10 cellular contexts compared by ENCODE assay signal in the genomic region with DNA sequence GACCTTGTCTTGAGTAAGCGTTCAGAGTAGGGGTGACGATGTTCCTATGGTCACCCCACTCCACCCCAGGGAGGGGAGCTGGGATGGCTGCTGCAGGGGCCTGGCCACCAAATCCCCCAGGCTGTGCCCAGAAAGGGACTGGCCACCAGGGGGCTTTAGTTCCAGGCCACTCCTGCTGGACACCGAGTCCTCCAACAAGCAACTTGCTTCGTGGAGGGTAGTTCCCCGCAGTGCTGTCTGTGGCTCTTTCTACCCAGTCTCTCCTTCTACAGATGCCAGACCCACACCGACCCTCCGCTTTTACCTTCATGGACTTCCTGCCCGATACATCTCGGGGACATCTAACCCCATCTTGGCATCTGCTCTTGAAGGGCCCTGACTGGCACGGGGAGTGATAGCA. TPM values are rescaled to one million over a fixed set of nuclear protein-coding genes. Genes with fewer than 3 reads are reported as not detected.
DNase-seq lines count a peak whose midpoint lies in the region; ATAC-seq and TF ChIP-seq lines count a peak whose summit lies in the region.
"Had no signal": no experiment of that assay in that cellular context is flagged by ENCODE, and none has a peak within 500 bp of the region (broad histone marks: within the 10 kb centered on the region; RNA-seq: fewer than 3 reads in every experiment).

No MANE protein-coding gene starts in this region.

- DNase-seq in activated CD8-positive, alpha-beta T cell treated with anti-CD3 and anti-CD28 coated beads, Interleukin-2, amount 10 ng/mL, durations not matched to agents 7 days and 5 days = peak; percentile 14
- no peak for DNase-seq in activated CD8-positive, alpha-beta T cell treated with anti-CD3 and anti-CD28 coated beads for 36 hours
- DNase-seq in amniotic epithelial cell (ENCODE audit: low read depth) = peak; percentile 7
- DNase-seq in right atrium auricular region (ENCODE audit: low spot score) = peak; percentile 56
- no peak for DNase-seq in tibial nerve (ENCODE audit: low spot score in 2 of 2)
- no peak for DNase-seq in GDM1 (lab: John Stamatoyannopoulos, UW)
- DNase-seq in colonic mucosa = no peak
- no peak for DNase-seq in H4 (ENCODE audit: low spot score)
- DNase-seq: esophagus squamous epithelium had no signal

- peaks cover 0 to 56% of the 10 kb centered on the region in 2 donors for H3K4me1 ChIP-seq in right atrium auricular region
- H3K4me1 ChIP-seq in tibial nerve = peaks cover 0 to 34% (median 2%) of the 10 kb centered on the region in 4 donors
- H3K4me1 ChIP-seq in colonic mucosa = peaks cover 6% of the 10 kb centered on the region

- 83 to 84% methylated on average over 10 of the region's 10 CpGs for WGBS in tibial nerve, 2 donors

- no peak for TF ChIP-seq EP300 in tibial nerve (IDR thresholded peaks at IDR 0.05)

- no peaks in the 10 kb centered on the region for H3K36me3 Mint-ChIP-seq in activated CD8-positive, alpha-beta T cell treated with anti-CD3 and anti-CD28 coated beads, Interleukin-2, amount 10 ng/mL, durations not matched to agents 7 days and 5 days (ENCODE audit: low read depth)
- no peaks in the 10 kb centered on the region for H3K36me3 Mint-ChIP-seq in activated CD8-positive, alpha-beta T cell treated with anti-CD3 and anti-CD28 coated beads for 36 hours (ENCODE audit: low read depth)

- no peaks in the 10 kb centered on the region for H3K4me1 Mint-ChIP-seq in activated CD8-positive, alpha-beta T cell treated with anti-CD3 and anti-CD28 coated beads, Interleukin-2, amount 10 ng/mL, durations not matched to agents 7 days and 5 days (ENCODE audit: low read depth)
- peaks cover 3% of the 10 kb centered on the region for H3K4me1 Mint-ChIP-seq in activated CD8-positive, alpha-beta T cell treated with anti-CD3 and anti-CD28 coated beads for 36 hours (ENCODE audit: low read depth)

- H3K4me3 ChIP-seq in right atrium auricular region (no peak overlapping the region), tibial nerve (no peak overlapping the region), colonic mucosa (no peak overlapping the region)
- H3K4me3 ChIP-seq: BLaER1, esophagus squamous epithelium had no signal

- no peaks in the 10 kb centered on the region for H3K9me3 Mint-ChIP-seq in activated CD8-positive, alpha-beta T cell treated with anti-CD3 and anti-CD28 coated beads, Interleukin-2, amount 10 ng/mL, durations not matched to agents 7 days and 5 days (ENCODE audit: insufficient read depth)
- no peaks in the 10 kb centered on the region for H3K9me3 Mint-ChIP-seq in activated CD8-positive, alpha-beta T cell treated with anti-CD3 and anti-CD28 coated beads for 36 hours

- intact Hi-C loops in activated CD8-positive, alpha-beta T cell treated with anti-CD3 and anti-CD28 coated beads for 36 hours (cut with micrococcal nuclease) = loop anchor here (10.0 kb wide), 1 partner anchor 587 kb away; no protein-coding TSS in a partner anchor
- intact Hi-C loops in colonic mucosa (cut with DNase I) = loop anchor here (5.0 kb wide), 1 partner anchor 589 kb away; no protein-coding TSS in a partner anchor

- H3K4me3 Mint-ChIP-seq in activated CD8-positive, alpha-beta T cell treated with anti-CD3 and anti-CD28 coated beads, Interleukin-2, amount 10 ng/mL, durations not matched to agents 7 days and 5 days = no peak overlapping the region
- no peak overlapping the region for H3K4me3 Mint-ChIP-seq in activated CD8-positive, alpha-beta T cell treated with anti-CD3 and anti-CD28 coated beads for 36 hours

- H3K27ac Mint-ChIP-seq in activated CD8-positive, alpha-beta T cell treated with anti-CD3 and anti-CD28 coated beads, Interleukin-2, amount 10 ng/mL, durations not matched to agents 7 days and 5 days = no peak overlapping the region
- H3K27ac Mint-ChIP-seq in activated CD8-positive, alpha-beta T cell treated with anti-CD3 and anti-CD28 coated beads for 36 hours = no peak overlapping the region

- TF ChIP-seq POLR2A in tibial nerve (IDR thresholded peaks at IDR 0.05) = no peak

- no peaks in the 10 kb centered on the region for H3K36me3 ChIP-seq in right atrium auricular region
- H3K36me3 ChIP-seq in tibial nerve = no peaks in the 10 kb centered on the region
- H3K36me3 ChIP-seq in colonic mucosa = no peaks in the 10 kb centered on the region
- H3K36me3 ChIP-seq: BLaER1, esophagus squamous epithelium had no signal

- no peak overlapping the region for H3K9ac ChIP-seq in colonic mucosa (ENCODE audit: low read depth in 2 of 2, low read length in 2 of 2)
- H3K9ac ChIP-seq: BLaER1 had no signal

- H3K9me3 ChIP-seq in right atrium auricular region = no peaks in the 10 kb centered on the region
- no peaks in the 10 kb centered on the region for H3K9me3 ChIP-seq in tibial nerve
- H3K9me3 ChIP-seq in colonic mucosa = no peaks in the 10 kb centered on the region
- H3K9me3 ChIP-seq: BLaER1, esophagus squamous epithelium had no signal

- no peak for ATAC-seq in activated CD8-positive, alpha-beta T cell treated with anti-CD3 and anti-CD28 coated beads, Interleukin-2, amount 10 ng/mL, durations not matched to agents 7 days and 5 days
- no peak for ATAC-seq in activated CD8-positive, alpha-beta T cell treated with anti-CD3 and anti-CD28 coated beads for 36 hours

- CTCF ChIA-PET in activated CD8-positive, alpha-beta T cell treated with anti-CD3 and anti-CD28 coated beads, Interleukin-2, amount 10 ng/mL, durations not matched to agents 7 days and 5 days (lab: Charles Lee) = no interaction called here
- CTCF ChIA-PET in activated CD8-positive, alpha-beta T cell treated with anti-CD3 and anti-CD28 coated beads for 36 hours (lab: Charles Lee) = interaction anchor here (0.6 to 0.7 kb wide), 2 partner anchors 28 to 1935 kb away, joined by 3 read pairs; no protein-coding TSS in a partner anchor

- H3K27me3 Mint-ChIP-seq in activated CD8-positive, alpha-beta T cell treated with anti-CD3 and anti-CD28 coated beads, Interleukin-2, amount 10 ng/mL, durations not matched to agents 7 days and 5 days (ENCODE audit: low read depth) = peaks cover 16% of the 10 kb centered on the region
- peaks cover 35% of the 10 kb centered on the region for H3K27me3 Mint-ChIP-seq in activated CD8-positive, alpha-beta T cell treated with anti-CD3 and anti-CD28 coated beads for 36 hours

- TF ChIP-seq CTCF in activated CD8-positive, alpha-beta T cell treated with anti-CD3 and anti-CD28 coated beads for 36 hours (IDR thresholded peaks at IDR 0.05) = no peak
- TF ChIP-seq CTCF in right atrium auricular region (IDR thresholded peaks at IDR 0.05) (peak; percentile 25 to 63), tibial nerve (IDR thresholded peaks at IDR 0.05) (peak in 1 of 5 experiments; percentile 8), colonic mucosa (IDR thresholded peaks at IDR 0.05) (no peak)

- POLR2A ChIA-PET in activated CD8-positive, alpha-beta T cell treated with anti-CD3 and anti-CD28 coated beads, Interleukin-2, amount 10 ng/mL, durations not matched to agents 7 days and 5 days (lab: Charles Lee) = no interaction called here
- POLR2A ChIA-PET in activated CD8-positive, alpha-beta T cell treated with anti-CD3 and anti-CD28 coated beads for 36 hours (lab: Charles Lee) = no interaction called here

- peak overlapping the region; percentile 39 to 76 for H3K27ac ChIP-seq in right atrium auricular region
- no peak overlapping the region for H3K27ac ChIP-seq in tibial nerve
- H3K27ac ChIP-seq in colonic mucosa = no peak overlapping the region
- H3K27ac ChIP-seq: BLaER1 had no signal

- H3K27me3 ChIP-seq in right atrium auricular region (no peaks in the 10 kb centered on the region), tibial nerve (peaks cover 0 to 19% of the 10 kb centered on the region in 2 donors), colonic mucosa (peaks cover 4% of the 10 kb centered on the region)
- H3K27me3 ChIP-seq: BLaER1 had no signal

RNA-seq across cellular contexts. Expression of gene GABRP, which starts 35.7 kb away (rescaled TPM):
- total RNA-seq in activated CD8-positive, alpha-beta T cell treated with anti-CD3 and anti-CD28 coated beads, Interleukin-2, amount 10 ng/mL, durations not matched to agents 7 days and 5 days = not detected
- not detected for total RNA-seq in activated CD8-positive, alpha-beta T cell treated with anti-CD3 and anti-CD28 coated beads for 36 hours
- total RNA-seq in right atrium auricular region = under 1 TPM in 1 of 2 donors, not detected in 1; 0.16 TPM
- total RNA-seq in tibial nerve = 1 to 10 TPM in 1 of 4 donors, under 1 TPM in 3; 0.21 to 1.7 (median 0.64) TPM
- total RNA-seq in colonic mucosa = not detected
- total RNA-seq in H4 (2014; rRNA removed; shearing (Covaris generic)) = not detected in 2 replicates

Comparison
In these comparisons a context has a peak if more than half of its experiments do, and no peak if none do; other contexts are left out.
1. DNase-seq: peak in activated CD8-positive, alpha-beta T cell treated with anti-CD3 and anti-CD28 coated beads, Interleukin-2, amount 10 ng/mL, durations not matched to agents 7 days and 5 days (single experiment), amniotic epithelial cell (single experiment) and right atrium auricular region (single experiment); none in activated CD8-positive, alpha-beta T cell treated with anti-CD3 and anti-CD28 coated beads for 36 hours (single experiment), tibial nerve (0 of 2), GDM1 (single experiment), colonic mucosa (single experiment) and H4 (single experiment).
2. CTCF ChIP-seq: peak in right atrium auricular region (2 of 2); none in activated CD8-positive, alpha-beta T cell treated with anti-CD3 and anti-CD28 coated beads for 36 hours (single experiment) and colonic mucosa (single experiment).
3. H3K27ac ChIP-seq: peak in right atrium auricular region (2 of 2); none in tibial nerve (0 of 4) and colonic mucosa (single experiment).